10 cellular contexts compared by ENCODE assay signal in the genomic region with DNA sequence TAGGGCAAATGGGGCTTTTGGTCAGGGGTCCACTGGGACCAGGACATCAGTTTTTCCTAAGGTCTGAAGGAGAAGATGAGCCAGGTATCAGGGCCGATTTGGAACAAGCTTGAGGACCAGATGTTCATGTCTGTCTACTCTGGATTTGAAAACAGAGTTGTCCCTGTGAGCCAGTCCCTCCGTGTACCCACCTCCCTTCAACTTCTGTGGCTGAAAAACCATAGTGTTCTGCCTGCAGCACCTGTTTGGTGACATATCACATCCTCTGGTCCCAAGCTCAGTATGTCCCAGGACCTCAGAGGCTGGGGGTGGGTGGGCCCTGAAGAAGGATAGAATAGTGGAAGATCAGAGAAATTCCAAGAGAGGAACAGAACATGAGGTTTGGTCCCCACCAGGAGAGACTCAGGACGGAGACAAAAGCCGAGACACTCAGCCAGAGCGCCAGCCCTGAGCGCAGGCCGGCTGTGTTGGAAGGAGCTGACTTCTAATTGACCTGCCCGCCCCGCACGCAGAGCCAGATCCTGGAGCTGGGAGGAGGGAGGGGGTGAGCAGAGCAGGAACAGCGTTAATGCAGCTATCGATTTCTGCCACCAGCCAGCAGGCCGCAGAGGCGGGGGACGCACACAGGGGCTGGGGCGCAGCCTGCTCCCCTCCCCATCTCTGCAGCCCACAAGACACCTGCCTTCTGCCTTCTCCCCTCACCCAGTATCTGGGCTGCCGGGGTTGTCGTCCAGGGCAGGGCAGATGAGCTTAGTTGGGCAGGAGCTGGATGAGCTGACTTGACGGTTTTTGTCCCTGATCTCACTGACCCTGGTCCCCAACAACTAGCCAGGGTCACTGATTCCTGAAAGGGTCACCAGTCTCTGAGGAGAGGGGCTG. TPM values are rescaled to one million over a fixed set of nuclear protein-coding genes. Genes with fewer than 3 reads are reported as not detected.
A peak's percentile ranks its signal among the peaks of the same experiment; 100 is the strongest.
DNase-seq lines count a peak whose midpoint lies in the region; ATAC-seq, FAIRE-seq and TF ChIP-seq lines count a peak whose summit lies in the region.
"Had no signal": no experiment of that assay in that cellular context is flagged by ENCODE, and none has a peak within 500 bp of the region (broad histone marks: within the 10 kb centered on the region; RNA-seq: fewer than 3 reads in every experiment).

No MANE protein-coding gene starts in this region.

- H3K9ac ChIP-seq in H1 (replicated peaks in 1 of 4; ENCODE audit: extremely low read depth in 1 of 4, low read depth in 3 of 4, low read length in 3 of 4): no peak overlapping the region

- H3K36me3 Mint-ChIP-seq in nephron (ENCODE audit: low read depth) (peaks cover 21% of the 10 kb centered on the region), HFFc6 (ENCODE audit: low read depth) (peaks cover 3% of the 10 kb centered on the region; the same call in 1 of the 2 replicates)

- no peak overlapping the region for H2BK12ac ChIP-seq in H1 (ENCODE audit: low read depth, low read length)

- H4K5ac ChIP-seq in H1 (ENCODE audit: insufficient read length, low read depth, low read length): no peak overlapping the region

- peaks cover 36% of the 10 kb centered on the region for H3K79me1 ChIP-seq in H1 (ENCODE audit: low read depth, low read length)

- H4K20me1 ChIP-seq in H1 (replicated peaks in 1 of 2; ENCODE audit: control insufficient read depth in 1 of 2, insufficient read depth in 2 of 2, low read length in 2 of 2): peaks cover 36 to 56% of the 10 kb centered on the region in 2 experiments

- H3K27me3 Mint-ChIP-seq in nephron (ENCODE audit: low read depth) (no peaks in the 10 kb centered on the region), HFFc6 (ENCODE audit: insufficient read depth) (peaks cover 5% of the 10 kb centered on the region)

- no peaks in the 10 kb centered on the region for H3K9me3 Mint-ChIP-seq in nephron
- H3K9me3 Mint-ChIP-seq in HFFc6: no peaks in the 10 kb centered on the region

- TF ChIP-seq RAD21 in H1 (IDR thresholded peaks at IDR 0.05 in 1 of 2, conservative IDR thresholded peaks at IDR 0.05 in 1 of 2; ENCODE audit: low read depth in 2 of 2, low read length in 2 of 2): no peak

- no peak overlapping the region for H3K4ac ChIP-seq in H1 (replicated peaks; ENCODE audit: insufficient read length, low read depth, low read length)

- H3K4me3 ChIP-seq in H1 (ENCODE audit: extremely low read depth in 1 of 4, insufficient read depth in 2 of 4, low read depth in 3 of 4, low read length in 4 of 4) (no peak overlapping the region), transverse colon (no peak overlapping the region), Peyer's patch (no peak overlapping the region)

- peak overlapping the region; percentile 32; the same call in 1 of the 2 replicates for H2BK20ac ChIP-seq in H1 (ENCODE audit: low read length)

- H3K4me1 ChIP-seq in H1 (replicated peaks in 1 of 4; ENCODE audit: control insufficient read depth in 3 of 4, insufficient read depth in 4 of 4, low read length in 3 of 4) (peaks cover 3 to 35% (median 18%) of the 10 kb centered on the region in 4 experiments), transverse colon (peaks cover 0 to 26% (median 9%) of the 10 kb centered on the region in 4 donors), Peyer's patch (peaks cover 0 to 11% (median 3%) of the 10 kb centered on the region in 4 donors)

- H3K36me3 ChIP-seq in H1 (ENCODE audit: control insufficient read depth in 2 of 4, insufficient read depth in 4 of 4, low read length in 3 of 4) (peaks cover 2 to 12% (median 10%) of the 10 kb centered on the region in 4 experiments; a peak in 5 of 8 replicates), transverse colon (peaks cover 0 to 5% (median 0%) of the 10 kb centered on the region in 4 donors), Peyer's patch (peaks cover 0 to 3% (median 0%) of the 10 kb centered on the region in 3 donors)

- H3K27ac ChIP-seq in H1 (ENCODE audit: low read depth, low read length) (no peak overlapping the region), transverse colon (peak overlapping the region; percentile 10 to 60 (median 20)), Peyer's patch (peak overlapping the region in 2 of 4 donors; percentile 1 to 53)

- H2AK5ac ChIP-seq in H1 (ENCODE audit: low read depth, low read length): no peak overlapping the region

- 81% methylated on average over 19 of the region's 19 CpGs; no CpG with 5 or more reads in 1 of the 2 experiments for WGBS in H1 (ENCODE audit: extremely low coverage in 1 of 2, insufficient coverage in 1 of 2, insufficient read length in 1 of 2, insufficient replicate concordance in 2 of 2, low coverage in 1 of 2, low lambda C conversion rate in 2 of 2, missing lambda C conversion rate in 1 of 2), 2 experiments
- 40 to 79% methylated on average over 3 to 17 of the region's 19 CpGs for WGBS in transverse colon (ENCODE audit: low coverage in 1 of 2), 2 donors

- H3K4me1 Mint-ChIP-seq in nephron (peaks cover 61% of the 10 kb centered on the region), HFFc6 (ENCODE audit: low read depth) (peaks cover 26% of the 10 kb centered on the region)

- H3K27me3 ChIP-seq in H1 (replicated peaks in 1 of 4; ENCODE audit: control insufficient read depth in 3 of 4, extremely low read depth in 1 of 4, insufficient read depth in 3 of 4, low read length in 3 of 4): no peaks in the 10 kb centered on the region
- H3K27me3 ChIP-seq in transverse colon: no peaks in the 10 kb centered on the region
- no peaks in the 10 kb centered on the region for H3K27me3 ChIP-seq in Peyer's patch

- H2BK5ac ChIP-seq in H1 (ENCODE audit: low read depth, low read length): peak overlapping the region; percentile 21; the same call in 1 of the 2 replicates

- DNase-seq in NCI-H510A treated with DMSO at 0.1 percent for 48 hours (lab: John Stamatoyannopoulos, UW) (peak; percentile 32), NCI-H510A (lab: John Stamatoyannopoulos, UW) (no peak), H1 (ENCODE audit: low read depth in 1 of 2, low spot score in 2 of 2) (no peak), transverse colon (no peak), Peyer's patch (no peak), HFFc6 (no peak)
- DNase-seq: activated CD8-positive, alpha-beta memory T cell treated with anti-CD3 and anti-CD28 coated beads, Interleukin-2, amount 50 U/mL, for 4 hours; left colon had no signal

- CTCF ChIA-PET in H1 (lab: Charles Lee; ENCODE audit: partially characterized antibody): interaction anchor here (1.0 to 17.2 kb wide), 19 partner anchors 8 to 241 kb away, joined by 3 to 171 read pairs (median 5); no protein-coding TSS in a partner anchor

- no peak overlapping the region for H2BK15ac ChIP-seq in H1 (ENCODE audit: low read length)

- intact Hi-C loops in transverse colon (cut with DNase I; ENCODE audit: low total_unique reads): no loop called here

- in situ Hi-C loops in transverse colon (cut with MboI; ENCODE audit: low pct_ligation_motif_present in 1 of 4, low pct_unique_long_range_greater_than_20kb in 1 of 4, low sequenced_read_pairs in 3 of 4): no loop called here

- H3K18ac ChIP-seq in H1 (ENCODE audit: extremely low read depth, low read length): no peak overlapping the region; the same call in 1 of the 2 replicates

- H3K14ac ChIP-seq in H1 (ENCODE audit: insufficient read length): no peak overlapping the region

- H3K23ac ChIP-seq in H1 (ENCODE audit: insufficient read length): no peak overlapping the region

- H2BK120ac ChIP-seq in H1 (replicated peaks; ENCODE audit: low read depth, low read length): no peak overlapping the region

- H3K4me2 ChIP-seq in H1 (ENCODE audit: insufficient read depth in 1 of 2, low read depth in 2 of 2, low read length in 2 of 2): no peak overlapping the region; a peak in 1 of 4 replicates

- ATAC-seq in HG02610 (IDR thresholded peaks at IDR 0.05; ENCODE audit: unreplicated experiment): no peak
- ATAC-seq: left colon had no signal

- TF ChIP-seq POLR2A in H1 (IDR thresholded peaks at IDR 0.05; ENCODE audit: control extremely low read depth in 1 of 2, low read depth in 2 of 2, low read length in 2 of 2) (no peak), transverse colon (IDR thresholded peaks at IDR 0.05) (no peak), Peyer's patch (IDR thresholded peaks at IDR 0.05) (no peak)

- no peak overlapping the region for H3K56ac ChIP-seq in H1 (replicated peaks; ENCODE audit: insufficient read length, low read depth, low read length)

- no peak for TF ChIP-seq CTCF in H1 (IDR thresholded peaks at IDR 0.05; ENCODE audit: control extremely low read depth in 1 of 3, insufficient read depth in 1 of 3, low read depth in 1 of 3, low read length in 3 of 3)
- no peak for TF ChIP-seq CTCF in nephron (IDR thresholded peaks at IDR 0.05; ENCODE audit: unreplicated experiment in 3 of 3)
- TF ChIP-seq CTCF in transverse colon (IDR thresholded peaks at IDR 0.05): no peak
- no peak for TF ChIP-seq CTCF in Peyer's patch (IDR thresholded peaks at IDR 0.05)
- TF ChIP-seq CTCF in HFFc6 (IDR thresholded peaks at IDR 0.05): no peak

- TF ChIP-seq EP300 in H1 (IDR thresholded peaks at IDR 0.05; ENCODE audit: borderline replicate concordance in 1 of 2, low read depth in 2 of 2, low read length in 2 of 2) (no peak), transverse colon (IDR thresholded peaks at IDR 0.05; ENCODE audit: low read depth) (no peak)

- FAIRE-seq in H1 (lab: Jason Lieb, UNC): no peak

- H3K4me3 Mint-ChIP-seq in nephron (peak overlapping the region; percentile 1 to 69 (median 49)), HFFc6 (no peak overlapping the region)

- POLR2A ChIA-PET in H1 (lab: Charles Lee; ENCODE audit: partially characterized antibody): interaction anchor here (0.8 to 2.6 kb wide), 12 partner anchors 11 to 44 kb away, joined by 3 to 10 read pairs (median 5); partner anchors contain the start of gene CXXC5

- H2AFZ ChIP-seq in H1 (ENCODE audit: low read length): no peak overlapping the region

- no peaks in the 10 kb centered on the region for H3K23me2 ChIP-seq in H1 (ENCODE audit: low read depth, low read length)

- H3K27ac Mint-ChIP-seq in nephron: peak overlapping the region; percentile 87 to 98 (median 95)
- H3K27ac Mint-ChIP-seq in HFFc6: no peak overlapping the region

- peaks cover 0 to 51% of the 10 kb centered on the region in 2 experiments; a peak in 2 of 4 replicates for H3K79me2 ChIP-seq in H1 (ENCODE audit: control insufficient read depth in 1 of 2, insufficient read depth in 2 of 2, low read length in 2 of 2)

- peak overlapping the region; percentile 11 for H4K91ac ChIP-seq in H1 (replicated peaks; ENCODE audit: insufficient read length, low read length)

- H3K9me3 ChIP-seq in H1 (ENCODE audit: insufficient read depth in 2 of 2, low read depth in 1 of 2, low read length in 1 of 2) (no peaks in the 10 kb centered on the region), transverse colon (no peaks in the 10 kb centered on the region), Peyer's patch (no peaks in the 10 kb centered on the region)

- H4K8ac ChIP-seq in H1 (ENCODE audit: extremely low read depth, insufficient read depth, low read length): no peak overlapping the region; the same call in 1 of the 2 replicates

RNA-seq across cellular contexts. Expression of gene CXXC5, which starts 29.5 kb away (rescaled TPM):
- 74.0 and 78.3 TPM in 2 replicates for total RNA-seq in H1 (2021; fragmentation: NEBNext Ultra II Directional; extraction: Animal tissue kit (Norgen Biotek cat#: 25700))
- 61.4 and 83.5 TPM in 2 replicates for polyA plus RNA-seq in H1 (2011; rRNA removed)
- polyA plus RNA-seq in H1 (2011; cell fraction: cytosol; rRNA removed): 68.8 TPM
- 52.7 TPM for polyA plus RNA-seq in H1 (2011; cell fraction: nucleus; rRNA removed)
- 35.6 to 47.4 TPM (median 43.3 TPM) in 4 replicates for polyA plus RNA-seq in H1 (2012, experiment 1 of 2)
- polyA plus RNA-seq in H1 (2012, experiment 2 of 2): 56.6 TPM
- polyA plus RNA-seq in H1 (2013, experiment 1 of 2): 62.3 TPM
- 67.3 TPM for polyA plus RNA-seq in H1 (2013, experiment 2 of 2)
- polyA minus RNA-seq in H1 (2011; rRNA and poly(A)+ RNA removed): 25.6 and 39.8 TPM in 2 replicates
- 50.7 TPM for polyA minus RNA-seq in H1 (2011; cell fraction: cytosol; rRNA and poly(A)+ RNA removed)
- polyA minus RNA-seq in H1 (2011; cell fraction: nucleus; rRNA and poly(A)+ RNA removed): 39.2 TPM
- total RNA-seq in transverse colon (10 to 100 TPM; 26.5 to 50.7 (median 36.2) TPM), Peyer's patch (10 to 100 TPM; 21.7 to 49.5 (median 30.9) TPM)
- 10 to 100 TPM; 46.4 to 58.5 (median 49.2) TPM for total RNA-seq in HFFc6 (2021; fragmentation: NEBNext Ultra II Directional; extraction: Animal tissue kit (Norgen Biotek cat#: 25700))
